Comparison of ENCODE assay signal across 29 cellular contexts in genomic region chr10:52030975-52031374, GRCh38.
"Had no signal": no experiment of that assay in that cellular context is flagged by ENCODE, and none has a peak within 500 bp of the region (broad histone marks: within the 10 kb centered on the region; RNA-seq: fewer than 3 reads in every experiment).

No MANE protein-coding gene starts in this region.

- H3K9me3 ChIP-seq: ascending aorta had no signal

- H3K27me3 ChIP-seq: ascending aorta, cardiac muscle cell had no signal

- DNase-seq: activated CD4-positive, alpha-beta memory T cell treated with anti-CD3 and anti-CD28 coated beads, Interleukin-2, amount 10 ng/mL, durations not matched to agents 7 days and 5 days; activated CD4-positive, alpha-beta T cell treated with anti-CD3 and anti-CD28 coated beads for 1 hour; activated CD4-positive, alpha-beta T cell treated with anti-CD3 and anti-CD28 coated beads for 36 hours; activated CD4-positive, alpha-beta T cell treated with anti-CD3 and anti-CD28 coated beads for 48 hours; activated CD4-positive, alpha-beta T cell treated with anti-CD3 and anti-CD28 coated beads, Interleukin-2, amount 10 ng/mL, durations not matched to agents 7 days and 5 days; activated CD4-positive, alpha-beta T cell treated with anti-CD3 and anti-CD28 coated beads, Interleukin-2, amount 50 U/mL, for 48 hours; activated CD4-positive, CD25-positive, alpha-beta regulatory T cell; activated CD8-positive, alpha-beta memory T cell treated with anti-CD3 and anti-CD28 coated beads for 24 hours; activated CD8-positive, alpha-beta memory T cell treated with anti-CD3 and anti-CD28 coated beads, Interleukin-2, amount 10 ng/mL, durations not matched to agents 7 days and 5 days; activated CD8-positive, alpha-beta memory T cell treated with anti-CD3 and anti-CD28 coated beads, Interleukin-2, amount 50 U/mL, for 48 hours; activated CD8-positive, alpha-beta T cell treated with anti-CD3 and anti-CD28 coated beads, Interleukin-2, amount 10 ng/mL, durations not matched to agents 7 days and 5 days; activated effector memory CD4-positive, alpha-beta T cell treated with Interleukin-2 at 50 U/mL for 16 hours; activated gamma-delta T cell; activated naive CD4-positive, alpha-beta T cell treated with anti-CD3 and anti-CD28 coated beads, Interleukin-2, amount 10 ng/mL, durations not matched to agents 7 days and 5 days; activated naive CD4-positive, alpha-beta T cell treated with Interleukin-2 at 50 U/mL for 16 hours; activated naive CD8-positive, alpha-beta T cell treated with anti-CD3 and anti-CD28 coated beads, Interleukin-2, amount 10 ng/mL, durations not matched to agents 7 days and 5 days; activated naive CD8-positive, alpha-beta T cell treated with anti-CD3 and anti-CD28 coated beads, Interleukin-2, amount 50 U/mL, for 24 hours; activated T-cell treated with anti-CD3 and anti-CD28 coated beads, Interleukin-2, amount 50 U/mL, for 24 hours; activated T-cell treated with anti-CD3 and anti-CD28 coated beads, Interleukin-2, amount 50 U/mL, for 48 hours; amygdala; anterior cingulate cortex; caudate nucleus; cerebellar nuclear complex; T-helper 2 cell; T-helper 9 cell had no signal

- H3K27ac ChIP-seq: ascending aorta, cardiac muscle cell, VCaP had no signal

- H3K4me3 ChIP-seq: ascending aorta, cardiac muscle cell had no signal

- ATAC-seq: activated CD4-positive, alpha-beta T cell treated with anti-CD3 and anti-CD28 coated beads for 36 hours; activated CD4-positive, CD25-positive, alpha-beta regulatory T cell treated with anti-CD3 and anti-CD28 coated beads, Interleukin-2, amount 50 U/mL, for 24 hours; activated CD8-positive, alpha-beta memory T cell treated with anti-CD3 and anti-CD28 coated beads, Interleukin-2, amount 10 ng/mL, durations not matched to agents 7 days and 5 days; activated CD8-positive, alpha-beta T cell treated with anti-CD3 and anti-CD28 coated beads, Interleukin-2, amount 10 ng/mL, durations not matched to agents 7 days and 5 days; activated naive CD8-positive, alpha-beta T cell treated with anti-CD3 and anti-CD28 coated beads, Interleukin-2, amount 50 U/mL, for 24 hours had no signal

- H3K36me3 ChIP-seq: ascending aorta, cardiac muscle cell had no signal
